In the genomic region with DNA sequence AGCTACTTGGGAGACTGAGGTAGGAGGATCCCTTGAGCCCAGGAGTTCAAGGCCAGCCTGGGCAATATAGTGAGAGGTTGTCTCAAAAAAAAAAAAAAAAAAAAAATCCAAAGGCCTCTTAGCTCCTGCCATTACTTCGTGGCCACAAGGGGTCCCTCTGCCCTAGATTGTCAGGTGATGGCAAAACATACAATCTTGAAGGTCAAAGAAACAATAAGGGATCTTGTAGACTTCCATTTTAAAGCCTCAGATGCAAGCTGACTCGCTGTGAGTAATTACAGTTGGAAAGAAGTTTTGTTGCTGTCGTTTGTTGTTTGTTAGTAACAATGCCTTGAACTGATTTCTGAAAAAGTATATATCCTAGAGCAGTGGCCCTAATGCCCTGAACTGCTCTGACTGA, we compare ENCODE assay signal across 8 cellular contexts. TPM values are rescaled to one million over a fixed set of nuclear protein-coding genes. Genes with fewer than 3 reads are reported as not detected.
DNase-seq lines count a peak whose midpoint lies in the region; ATAC-seq, FAIRE-seq and TF ChIP-seq lines count a peak whose summit lies in the region.

No MANE protein-coding gene starts in this region.

- 33 to 40% methylated on average over 3 of the region's 3 CpGs for WGBS in lower leg skin, 2 donors

- peak; percentile 94 for FAIRE-seq in H54 (lab: Jason Lieb, UNC)

- ATAC-seq in HG03097 (IDR thresholded peaks at IDR 0.05; ENCODE audit: low FRiP score, unreplicated experiment) (no peak), HG03520 (IDR thresholded peaks at IDR 0.05; ENCODE audit: unreplicated experiment) (no peak)

- TF ChIP-seq CTCF in lower leg skin (IDR thresholded peaks at IDR 0.05) = no peak

- peak; percentile 50 for DNase-seq in Daoy (ENCODE audit: low read depth)
- DNase-seq in H54 (ENCODE audit: insufficient read length, low spot score) = peak; percentile 19
- peak; percentile 17 for DNase-seq in RPMI7951 (ENCODE audit: low read depth)
- DNase-seq in astrocyte of the hippocampus (ENCODE audit: low read depth, low spot score) = peak; percentile 29
- DNase-seq in mucosa of gallbladder (ENCODE audit: low spot score) = peak; percentile 44
- no peak for DNase-seq in lower leg skin (ENCODE audit: low spot score in 2 of 2)

- intact Hi-C loops in lower leg skin (cut with DNase I; ENCODE audit: low total_unique reads) = no loop called here

- TF ChIP-seq POLR2A in H54 (IDR thresholded peaks at IDR 0.05; ENCODE audit: low read depth, low read length) (no peak), lower leg skin (IDR thresholded peaks at IDR 0.05) (no peak)

- no peak overlapping the region for H3K4me3 ChIP-seq in lower leg skin (ENCODE audit: low read depth, poor library complexity, severe bottlenecking)

RNA-seq across cellular contexts. Expression of a gene that starts 55.9 kb away (rescaled TPM):
- 2.7 and 6.7 TPM in 2 replicates for total RNA-seq in Daoy (2014; rRNA removed; shearing (Covaris generic))
- 0.12 TPM in 1 of 2 replicates, not detected in the other for total RNA-seq in RPMI7951 (2014; rRNA removed; shearing (Covaris generic))
- total RNA-seq in mucosa of gallbladder (26.1 TPM), lower leg skin (1 to 10 TPM; 1.4 to 4.5 (median 3.9) TPM)

Comparison
In these comparisons a context has a peak if more than half of its experiments do, and no peak if none do; other contexts are left out.
1. DNase-seq: peak in Daoy (single experiment), H54 (single experiment), RPMI7951 (single experiment), astrocyte of the hippocampus (single experiment) and mucosa of gallbladder (single experiment); none in lower leg skin (0 of 2).